8 cellular contexts compared by ENCODE assay signal in the genomic region with DNA sequence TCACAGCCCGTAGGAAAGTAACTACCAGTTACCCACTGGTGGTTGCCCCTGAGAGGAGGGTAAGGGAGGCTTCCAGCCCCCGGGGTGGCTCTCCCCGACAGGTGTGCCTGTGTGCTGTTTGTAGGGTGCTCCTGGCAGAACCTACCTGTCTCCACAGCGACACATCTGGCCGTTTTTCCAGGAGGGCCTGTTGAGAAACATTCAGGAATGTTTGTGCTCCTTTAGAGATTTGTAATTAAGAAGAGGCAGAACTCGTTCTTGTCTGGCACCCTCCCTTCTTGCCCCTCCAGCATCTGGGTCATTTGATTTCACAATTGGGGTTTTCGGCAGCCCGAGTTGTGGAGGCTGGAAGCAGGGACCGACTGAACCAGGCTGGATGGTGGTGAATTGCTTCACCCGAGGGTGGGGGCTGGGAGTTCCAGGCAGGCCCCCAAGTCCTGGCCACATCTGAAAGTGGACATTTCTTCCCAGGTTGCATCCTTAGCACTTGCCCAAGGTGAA.
DNase-seq lines count a peak whose midpoint lies in the region; ATAC-seq and TF ChIP-seq lines count a peak whose summit lies in the region.

No MANE protein-coding gene starts in this region.

- 72 to 74% methylated on average over 5 of the region's 10 CpGs for WGBS in mesodermal cell (ENCODE audit: insufficient coverage in 2 of 2), 2 experiments

- H3K4me3 Mint-ChIP-seq in glutamatergic neuron (ENCODE audit: unreplicated experiment): no peak overlapping the region

- peak overlapping the region; percentile 85 for H3K27ac ChIP-seq in epithelial cell of prostate
- H3K27ac ChIP-seq in mesodermal cell (ENCODE audit: low read depth, low read length, severe bottlenecking): peak overlapping the region; percentile 90

- peak overlapping the region; percentile 26 for H3K4me3 ChIP-seq in AG10803 (ENCODE audit: low read length)
- H3K4me3 ChIP-seq in LNCaP clone FGC (ENCODE audit: low read depth, low read length): no peak overlapping the region
- no peak overlapping the region for H3K4me3 ChIP-seq in mesodermal cell (ENCODE audit: extremely low read depth, insufficient read depth, low read length, poor library complexity, severe bottlenecking)

- no peaks in the 10 kb centered on the region for H3K9me3 ChIP-seq in mesodermal cell (ENCODE audit: control insufficient read depth, low read length)

- H3K36me3 ChIP-seq in mesodermal cell (ENCODE audit: control insufficient read depth, insufficient read depth, low read length): no peaks in the 10 kb centered on the region

- peaks cover 2% of the 10 kb centered on the region for H3K27me3 Mint-ChIP-seq in glutamatergic neuron (ENCODE audit: unreplicated experiment)

- no peak overlapping the region for H3K27ac Mint-ChIP-seq in glutamatergic neuron (ENCODE audit: unreplicated experiment)

- DNase-seq in AG10803 (ENCODE audit: low read depth) (peak; percentile 92), LNCaP clone FGC (ENCODE audit: low read depth) (no peak), epithelial cell of prostate (ENCODE audit: low read depth, low spot score) (peak; percentile 57), AG08396 (ENCODE audit: low spot score) (no peak), glutamatergic neuron (no peak)

- H3K9me3 Mint-ChIP-seq in glutamatergic neuron (ENCODE audit: unreplicated experiment): no peaks in the 10 kb centered on the region

- peak; percentile 38 for TF ChIP-seq CTCF in AG10803 (conservative IDR thresholded peaks at IDR 0.05; ENCODE audit: low read length)
- TF ChIP-seq CTCF in LNCaP clone FGC (IDR thresholded peaks at IDR 0.05; ENCODE audit: control insufficient read depth, extremely low read depth, insufficient read depth): peak; percentile 66
- no peak for TF ChIP-seq CTCF in glutamatergic neuron (IDR thresholded peaks at IDR 0.05; ENCODE audit: partially characterized antibody, unreplicated experiment)

- ATAC-seq in HG02885 (IDR thresholded peaks at IDR 0.05; ENCODE audit: poor library complexity, unreplicated experiment) (no peak), GM21526 (IDR thresholded peaks at IDR 0.05; ENCODE audit: low FRiP score, unreplicated experiment) (no peak)

- H3K36me3 Mint-ChIP-seq in glutamatergic neuron (ENCODE audit: unreplicated experiment): no peaks in the 10 kb centered on the region

- H3K4me1 Mint-ChIP-seq in glutamatergic neuron (ENCODE audit: low read depth, unreplicated experiment): no peaks in the 10 kb centered on the region

- H3K4me1 ChIP-seq in mesodermal cell (ENCODE audit: control insufficient read depth, insufficient read depth, low read length, poor library complexity, severe bottlenecking): peaks cover 28% of the 10 kb centered on the region

Comparison
In these comparisons a context has a peak if more than half of its experiments do, and no peak if none do; other contexts are left out.
1. DNase-seq: peak in AG10803 (single experiment) and epithelial cell of prostate (single experiment); none in LNCaP clone FGC (single experiment), AG08396 (single experiment) and glutamatergic neuron (single experiment).